Comparison of ENCODE assay signal across 1 cellular context in genomic region chr17:31261596-31261995, GRCh38.
TF ChIP-seq lines count a peak whose summit lies in the region.

No MANE protein-coding gene starts in this region.

TF ChIP-seq in A549, 52 proteins besides CTCF, POLR2A, EP300 and RAD21:
- TF ChIP-seq, protein P1, sequence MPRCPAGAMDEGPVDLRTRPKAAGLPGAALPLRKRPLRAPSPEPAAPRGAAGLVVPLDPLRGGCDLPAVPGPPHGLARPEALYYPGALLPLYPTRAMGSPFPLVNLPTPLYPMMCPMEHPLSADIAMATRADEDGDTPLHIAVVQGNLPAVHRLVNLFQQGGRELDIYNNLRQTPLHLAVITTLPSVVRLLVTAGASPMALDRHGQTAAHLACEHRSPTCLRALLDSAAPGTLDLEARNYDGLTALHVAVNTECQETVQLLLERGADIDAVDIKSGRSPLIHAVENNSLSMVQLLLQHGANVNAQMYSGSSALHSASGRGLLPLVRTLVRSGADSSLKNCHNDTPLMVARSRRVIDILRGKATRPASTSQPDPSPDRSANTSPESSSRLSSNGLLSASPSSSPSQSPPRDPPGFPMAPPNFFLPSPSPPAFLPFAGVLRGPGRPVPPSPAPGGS (IDR thresholded peaks at IDR 0.05), result no peak
- TF ChIP-seq TFCP2L1 (CRISPR knock-in tag; IDR thresholded peaks at IDR 0.05), result no peak
- no peak for TF ChIP-seq USF2 (IDR thresholded peaks at IDR 0.05)
- TF ChIP-seq BHLHE40 (IDR thresholded peaks at IDR 0.05; ENCODE audit: low read depth, low read length), result no peak
